ENCODE assay signal across 8 cellular contexts in the genomic region with DNA sequence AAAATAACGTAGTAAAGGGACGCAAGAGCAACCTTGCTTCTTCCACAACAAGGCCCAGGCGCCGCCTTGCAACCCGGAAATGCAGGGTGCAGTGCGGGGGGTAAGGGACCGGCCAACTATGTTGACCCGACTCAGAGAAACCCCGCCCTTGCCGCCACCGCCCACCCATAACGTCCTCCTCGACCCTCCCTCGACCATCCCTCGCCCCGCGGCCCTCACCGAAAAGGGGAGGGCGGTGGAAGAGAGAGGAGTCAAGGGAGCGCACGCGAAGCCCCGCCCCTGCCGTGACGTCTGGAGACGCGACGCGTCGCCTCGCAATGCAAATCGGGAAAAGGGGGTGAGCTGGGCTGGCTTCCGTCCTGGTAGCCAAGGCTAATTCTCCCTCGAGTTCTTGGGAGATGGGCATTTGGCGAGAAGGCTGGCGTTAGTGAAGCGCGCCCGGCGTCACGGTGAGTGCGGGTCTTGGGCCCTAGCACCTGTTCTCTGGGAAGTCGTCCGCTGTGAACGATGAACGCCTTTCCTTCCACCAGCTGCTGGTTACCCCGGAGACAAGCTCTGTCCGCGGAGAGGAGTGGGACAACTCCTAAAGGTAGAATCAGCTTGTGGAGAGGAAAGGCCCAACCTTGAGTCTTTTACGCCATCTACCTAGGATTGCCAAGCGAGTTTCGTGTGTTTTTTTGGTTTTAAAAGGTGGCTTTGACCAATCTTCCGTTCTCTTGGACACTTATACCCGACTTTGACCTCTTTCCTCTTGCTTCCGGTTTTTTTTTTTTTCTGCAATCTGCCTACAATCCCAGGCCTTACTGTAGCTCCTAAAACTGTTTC. TPM values are rescaled to one million over a fixed set of nuclear protein-coding genes. Genes with fewer than 3 reads are reported as not detected.
A peak's percentile ranks its signal among the peaks of the same experiment; 100 is the strongest.
DNase-seq lines count a peak whose midpoint lies in the region; ATAC-seq, FAIRE-seq and TF ChIP-seq lines count a peak whose summit lies in the region.

TSS of gene USP8 (plus strand) at position 340 of the 825 bp plus-strand sequence. CDS start 14,669 bp downstream, outside the sequence.

- H2AK5ac ChIP-seq in trophoblast cell (ENCODE audit: low read length): peak within 1 kb of the TSS; percentile 44

- H3K79me2 ChIP-seq in trophoblast cell (ENCODE audit: control insufficient read depth, insufficient read depth, low read length, poor library complexity): peaks cover 11% of the 10 kb centered on the region

- peak within 1 kb of the TSS; percentile 80 for H3K9ac ChIP-seq in trophoblast cell (ENCODE audit: low read length)

- no peaks in the 10 kb centered on the region for H3K9me3 Mint-ChIP-seq in T-cell

- peak within 1 kb of the TSS; percentile 81 for H2AFZ ChIP-seq in trophoblast cell (ENCODE audit: insufficient read depth, low read length, poor library complexity)

- WGBS in adipose tissue, 3 donors: 0 to 1% (median 0%) methylated on average over 47 to 55 of the region's 55 CpGs
- WGBS in trophoblast cell (ENCODE audit: extremely low coverage, insufficient coverage, insufficient read length): no CpG with 5 or more reads among the region's 55 CpGs
- WGBS in transverse colon (ENCODE audit: low coverage in 1 of 2), 2 donors: 0% methylated on average over 11 to 54 of the region's 55 CpGs

- H3K27me3 ChIP-seq in trophoblast cell (ENCODE audit: insufficient read depth, low read length) (no peaks in the 10 kb centered on the region), transverse colon (no peaks in the 10 kb centered on the region)

- CTCF ChIA-PET in T-cell (lab: Charles Lee): interaction anchor here (0.6 to 1.3 kb wide), 9 partner anchors 19 to 1614 kb away, joined by 3 to 5 read pairs (median 3); partner anchors contain the start of genes CEP152 (in 1 of the 2) and GABPB1 (in 1 of the 2)

- H2BK5ac ChIP-seq in trophoblast cell (ENCODE audit: low read depth, low read length, poor library complexity): peak within 1 kb of the TSS; percentile 71

- POLR2A ChIA-PET in T-cell (lab: Charles Lee): interaction anchor here (0.6 to 1.3 kb wide), 13 partner anchors 12 to 1546 kb away, joined by 3 to 7 read pairs (median 5); partner anchors contain the start of genes EID1 (in 1 of the 2) and GABPB1 (in 1 of the 2)

- H3K27ac ChIP-seq in adipose tissue (ENCODE audit: low read depth, low read length) (peak within 1 kb of the TSS; percentile 9), trophoblast cell (ENCODE audit: low read depth, low read length) (peak within 1 kb of the TSS; percentile 43), transverse colon (peak within 1 kb of the TSS; percentile 90 to 98 (median 96))

- peak within 1 kb of the TSS; percentile 98 to 100 (median 99) for H3K4me3 Mint-ChIP-seq in T-cell

- H3K4ac ChIP-seq in trophoblast cell (ENCODE audit: low read depth, low read length): peak within 1 kb of the TSS; percentile 95

- DNase-seq in GM12891 (ENCODE audit: insufficient read length, low spot score) (peak; percentile 77), NCI-H1436 treated with DMSO at 0.1 percent for 48 hours (lab: John Stamatoyannopoulos, UW) (peak; percentile 92), T-cell (peak; percentile 84 to 94 (median 90)), cardiac septum (ENCODE audit: low spot score) (peak; percentile 98), trophoblast cell (peak; percentile 98 to 99), transverse colon (peak; percentile 96)

- H3K36me3 ChIP-seq in trophoblast cell (ENCODE audit: control insufficient read depth in 1 of 2, insufficient read depth in 2 of 2, low read length in 2 of 2): peaks cover 6 to 7% of the 10 kb centered on the region in 2 experiments
- H3K36me3 ChIP-seq in transverse colon: no peaks in the 10 kb centered on the region

- H3K23ac ChIP-seq in trophoblast cell (ENCODE audit: low read length): no peak within 1 kb of the TSS

- H3K4me1 ChIP-seq in trophoblast cell (ENCODE audit: control insufficient read depth in 1 of 2, insufficient read depth in 2 of 2, low read length in 2 of 2) (peaks cover 1 to 3% of the 10 kb centered on the region in 2 experiments), transverse colon (peaks cover 8 to 30% (median 19%) of the 10 kb centered on the region in 4 donors)

- H3K4me2 ChIP-seq in trophoblast cell (ENCODE audit: low read length): peak within 1 kb of the TSS; percentile 91

- peak within 1 kb of the TSS; percentile 99 for H4K8ac ChIP-seq in trophoblast cell (ENCODE audit: low read depth, low read length)

- peak within 1 kb of the TSS; percentile 88 for H3K18ac ChIP-seq in trophoblast cell (ENCODE audit: low read length)

- peak within 1 kb of the TSS; percentile 89 for H4K91ac ChIP-seq in trophoblast cell (ENCODE audit: low read depth, low read length)

- FAIRE-seq in GM12891 (lab: Jason Lieb, UNC): peak; percentile 96

- peak within 1 kb of the TSS; percentile 96 for H4K12ac ChIP-seq in trophoblast cell (ENCODE audit: low read depth, low read length)

- peak within 1 kb of the TSS; percentile 34 for H2BK12ac ChIP-seq in trophoblast cell (ENCODE audit: low read length)

- H3K9me3 ChIP-seq in trophoblast cell (ENCODE audit: insufficient read depth, low read depth, low read length) (no peaks in the 10 kb centered on the region), transverse colon (no peaks in the 10 kb centered on the region)

- H3K27ac Mint-ChIP-seq in T-cell: peak within 1 kb of the TSS; percentile 97 to 98

- H2BK120ac ChIP-seq in trophoblast cell (ENCODE audit: insufficient read depth, low read length, poor library complexity): peak within 1 kb of the TSS; percentile 76

- TF ChIP-seq POLR2A in GM12891 (IDR thresholded peaks at IDR 0.05; ENCODE audit: low read depth, low read length): peak; percentile 94
- TF ChIP-seq POLR2A in transverse colon (IDR thresholded peaks at IDR 0.05): peak; percentile 95

- peak within 1 kb of the TSS; percentile 88 for H3K4me3 ChIP-seq in trophoblast cell (ENCODE audit: low read depth, low read length)
- peak within 1 kb of the TSS; percentile 61 to 97 (median 84) for H3K4me3 ChIP-seq in transverse colon

- peaks cover 41 to 44% (median 42%) of the 10 kb centered on the region in 3 donors for H3K4me1 Mint-ChIP-seq in T-cell

- ATAC-seq in HG02840 (IDR thresholded peaks at IDR 0.05; ENCODE audit: low FRiP score, unreplicated experiment) (peak; percentile 97), T-cell (replicated peaks in 1 of 4) (peak; percentile 93 to 99 (median 95))

- peaks cover 6% of the 10 kb centered on the region for H3K79me1 ChIP-seq in trophoblast cell (ENCODE audit: low read length)

- peaks cover 7% of the 10 kb centered on the region for H3K36me3 Mint-ChIP-seq in T-cell

- intact Hi-C loops in cardiac septum (cut with DNase I): loop anchor here (1.0 kb wide), 1 partner anchor 69 kb away; the partner anchor contains the start of gene GABPB1
- intact Hi-C loops in transverse colon (cut with DNase I; ENCODE audit: low total_unique reads): loop anchor here (2.0 kb wide), 1 partner anchor 69 kb away; the partner anchor contains the start of gene GABPB1

- in situ Hi-C loops in transverse colon (cut with MboI; ENCODE audit: low pct_ligation_motif_present in 1 of 4, low pct_unique_long_range_greater_than_20kb in 1 of 4, low sequenced_read_pairs in 3 of 4): no loop called here

- no peaks in the 10 kb centered on the region for H3K27me3 Mint-ChIP-seq in T-cell

- TF ChIP-seq EP300 in transverse colon (IDR thresholded peaks at IDR 0.05; ENCODE audit: low read depth): peak; percentile 12

- H3K14ac ChIP-seq in trophoblast cell (ENCODE audit: low read length): peak within 1 kb of the TSS; percentile 94

- no peak for TF ChIP-seq CTCF in transverse colon (IDR thresholded peaks at IDR 0.05)

TF ChIP-seq in GM12891, 5 proteins besides CTCF, POLR2A, EP300 and RAD21:
- TF ChIP-seq POLR2AphosphoS5 (IDR thresholded peaks at IDR 0.05; ENCODE audit: low read depth, low read length): peak; percentile 94
- peak; percentile 83 for TF ChIP-seq TAF1 (IDR thresholded peaks at IDR 0.05; ENCODE audit: low read depth, low read length)
- TF ChIP-seq POU2F2 (IDR thresholded peaks at IDR 0.05; ENCODE audit: low read depth, low read length): peak; percentile 98
- TF ChIP-seq SPI1 (IDR thresholded peaks at IDR 0.05; ENCODE audit: low read depth, low read length): 0 out of 2 replicates have a peak, but pooled peaks have one; percentile 31
- TF ChIP-seq PAX5 (IDR thresholded peaks at IDR 0.05; ENCODE audit: insufficient read depth, low read length, severe bottlenecking): no peak

RNA-seq across cellular contexts. Expression of gene USP8, which starts in this region (rescaled TPM):
- 17.6 TPM for polyA plus RNA-seq in GM12891 (2012; ENCODE audit: low read depth, missing spikeins)
- total RNA-seq in T-cell: 10 to 100 TPM; 45.0 to 56.0 (median 52.7) TPM
- polyA plus RNA-seq in adipose tissue: 10 to 100 TPM; 17.5 to 28.3 (median 28.2) TPM
- 41.3 TPM for total RNA-seq in cardiac septum
- polyA plus RNA-seq in trophoblast cell (2013): 58.3 and 59.8 TPM in 2 replicates
- total RNA-seq in transverse colon: 100 to 1,000 TPM in 1 of 4 donors, 10 to 100 TPM in 3; 17.9 to 102 (median 68.9) TPM

Comparison
In these comparisons a context has a peak if more than half of its experiments do, and no peak if none do; other contexts are left out.
1. Peak in every context shown above with its lines: DNase-seq, ATAC-seq, H3K4me3 ChIP-seq and H3K27ac ChIP-seq.
2. H3K27ac ChIP-seq: peak in every context shown above with its lines; median percentile 96 in transverse colon; 43 in trophoblast cell; 9 in adipose tissue.